24 cellular contexts compared by ENCODE assay signal in the genomic region with DNA sequence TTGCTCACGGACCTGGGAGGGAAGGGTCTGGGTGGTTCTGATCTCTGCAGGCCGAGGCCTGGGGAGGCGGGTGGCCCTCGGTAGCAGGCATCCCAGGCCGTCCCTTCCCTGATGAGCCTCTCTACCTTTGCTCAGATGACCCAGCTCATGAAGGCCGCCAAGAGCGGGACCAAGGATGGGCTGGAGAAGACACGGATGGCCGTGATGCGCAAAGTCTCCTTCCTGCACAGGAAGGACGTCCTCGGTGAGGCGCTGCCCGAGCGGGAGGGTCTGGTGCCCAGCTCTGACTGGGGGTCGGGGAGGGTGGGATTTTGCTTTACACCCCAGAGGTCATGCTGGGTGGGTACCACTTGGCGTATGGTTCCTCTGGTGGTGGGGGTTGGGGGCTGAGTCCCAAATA.
"Had no signal": no experiment of that assay in that cellular context is flagged by ENCODE, and none has a peak within 500 bp of the region (broad histone marks: within the 10 kb centered on the region; RNA-seq: fewer than 3 reads in every experiment).

No MANE protein-coding gene starts in this region.

- ATAC-seq: activated CD4-positive, CD25-positive, alpha-beta regulatory T cell treated with anti-CD3 and anti-CD28 coated beads, Interleukin-2, amount 50 U/mL, for 24 hours; activated CD8-positive, alpha-beta T cell treated with anti-CD3 and anti-CD28 coated beads for 36 hours had no signal

- H3K27ac ChIP-seq: adrenal gland, breast epithelium, SJCRH30, WERI-Rb-1 had no signal

- DNase-seq: activated CD4-positive, alpha-beta T cell treated with anti-CD3 and anti-CD28 coated beads for 4 hours; activated CD8-positive, alpha-beta memory T cell treated with anti-CD3 and anti-CD28 coated beads, Interleukin-2, amount 50 U/mL, for 4 hours; activated CD8-positive, alpha-beta T cell treated with anti-CD3 and anti-CD28 coated beads for 36 hours; activated naive CD4-positive, alpha-beta T cell treated with anti-CD3 and anti-CD28 coated beads, Interleukin-2, amount 50 U/mL, for 16 hours; activated naive CD8-positive, alpha-beta T cell treated with anti-CD3 and anti-CD28 coated beads, Interleukin-2, amount 10 ng/mL, durations not matched to agents 7 days and 5 days; central memory CD4-positive, alpha-beta T cell; MM.1S; NCI-H1105; NCI-H1436; NCI-H1694 treated with DMSO at 0.1 percent for 48 hours; NCI-H2029 treated with DMSO at 0.1 percent for 48 hours; NCI-H345; NCI-H510A; NCI-H526 treated with DMSO at 0.1 percent for 48 hours; NCI-H82; Right ventricle myocardium superior; RPMI8226; SJCRH30; SK-N-SH; T-helper 1 cell; WERI-Rb-1 had no signal

- H3K9ac ChIP-seq: SK-N-SH had no signal

- H3K27me3 ChIP-seq: adrenal gland, breast epithelium, SJCRH30 had no signal

- H3K9me3 ChIP-seq: adrenal gland, breast epithelium, SJCRH30, SK-N-SH had no signal

- H3K4me3 ChIP-seq: adrenal gland, breast epithelium, SJCRH30 had no signal

- H3K4me1 ChIP-seq: adrenal gland, breast epithelium had no signal

- H3K36me3 ChIP-seq: breast epithelium, SJCRH30, WERI-Rb-1 had no signal

- H3K4me2 ChIP-seq: SK-N-SH had no signal
